Comparison of ENCODE assay signal across 10 cellular contexts in genomic region chr1:178057863-178058576, GRCh38. TPM values are rescaled to one million over a fixed set of nuclear protein-coding genes. Genes with fewer than 3 reads are reported as not detected.
DNase-seq lines count a peak whose midpoint lies in the region; ATAC-seq and TF ChIP-seq lines count a peak whose summit lies in the region.
"Had no signal": no experiment of that assay in that cellular context is flagged by ENCODE, and none has a peak within 500 bp of the region (broad histone marks: within the 10 kb centered on the region; RNA-seq: fewer than 3 reads in every experiment).

No MANE protein-coding gene starts in this region.

- H3K36me3 ChIP-seq in trophoblast cell (ENCODE audit: control insufficient read depth in 1 of 2, insufficient read depth in 2 of 2, low read length in 2 of 2): no peaks in the 10 kb centered on the region
- H3K36me3 ChIP-seq: neutrophil had no signal

- intact Hi-C loops in head of caudate nucleus (cut with DNase I): no loop called here

- H4K91ac ChIP-seq in trophoblast cell (ENCODE audit: low read depth, low read length): peak overlapping the region; percentile 39

- no peaks in the 10 kb centered on the region for H3K36me3 Mint-ChIP-seq in WTC11

- no peak overlapping the region for H3K27ac ChIP-seq in trophoblast cell (ENCODE audit: low read depth, low read length)
- H3K27ac ChIP-seq: neutrophil had no signal

- H3K27me3 Mint-ChIP-seq in WTC11 (ENCODE audit: low read depth): peaks cover 11% of the 10 kb centered on the region; the same call in 1 of the 2 replicates

- no peak overlapping the region for H3K4ac ChIP-seq in trophoblast cell (ENCODE audit: low read depth, low read length)

- H3K9me3 Mint-ChIP-seq in WTC11: no peaks in the 10 kb centered on the region

- no peaks in the 10 kb centered on the region for H3K79me2 ChIP-seq in trophoblast cell (ENCODE audit: control insufficient read depth, insufficient read depth, low read length, poor library complexity)

- no peak overlapping the region for H3K4me3 Mint-ChIP-seq in WTC11

- no peak overlapping the region for H3K14ac ChIP-seq in trophoblast cell (ENCODE audit: low read length)

- CTCF ChIA-PET in WTC11 (lab: Charles Lee): interaction anchor here (0.8 to 2.1 kb wide), 4 partner anchors 26 to 242 kb away, joined by 4 to 8 read pairs (median 6); partner anchors contain the start of gene RASAL2

- H2AK5ac ChIP-seq in trophoblast cell (ENCODE audit: low read length): no peak overlapping the region

- peaks cover 77% of the 10 kb centered on the region for H3K4me1 Mint-ChIP-seq in WTC11

- H3K4me3 ChIP-seq in trophoblast cell (ENCODE audit: low read depth, low read length): no peak overlapping the region

- H2AFZ ChIP-seq in trophoblast cell (ENCODE audit: insufficient read depth, low read length, poor library complexity): no peak overlapping the region

- DNase-seq in EH (ENCODE audit: low read depth): peak; percentile 84
- DNase-seq in WTC11 (ENCODE audit: low spot score): no peak
- DNase-seq in head of caudate nucleus: peak in 39 of 42 donors; percentile 19 to 79 (median 52)
- DNase-seq in trophoblast cell: peak; percentile 51 to 65
- DNase-seq in NCI-H1105 treated with DMSO at 0.1 percent for 48 hours (lab: John Stamatoyannopoulos, UW): no peak
- DNase-seq in DMS53 treated with DMSO at 0.1 percent for 48 hours (lab: John Stamatoyannopoulos, UW; ENCODE audit: unreplicated experiment): no peak
- DNase-seq: DND-41 had no signal

- H2BK12ac ChIP-seq in trophoblast cell (ENCODE audit: low read length): peak overlapping the region; percentile 18

- H3K9ac ChIP-seq in trophoblast cell (ENCODE audit: low read length): no peak overlapping the region

- peaks cover 10% of the 10 kb centered on the region for H3K79me1 ChIP-seq in trophoblast cell (ENCODE audit: low read length)

- peaks cover 12 to 14% of the 10 kb centered on the region in 2 experiments for H3K4me1 ChIP-seq in trophoblast cell (ENCODE audit: control insufficient read depth in 1 of 2, insufficient read depth in 2 of 2, low read length in 2 of 2)

- WGBS in trophoblast cell (ENCODE audit: extremely low coverage, insufficient coverage, insufficient read length): no CpG with 5 or more reads among the region's 8 CpGs

- no peak; the same call in none of the 2 replicates for ATAC-seq in WTC11
- no peak for ATAC-seq in HG03521 (IDR thresholded peaks at IDR 0.05; ENCODE audit: unreplicated experiment)
- ATAC-seq in HG02571 (IDR thresholded peaks at IDR 0.05; ENCODE audit: unreplicated experiment): no peak

- H3K23ac ChIP-seq in trophoblast cell (ENCODE audit: low read length): no peak overlapping the region

- H3K27me3 ChIP-seq in trophoblast cell (ENCODE audit: insufficient read depth, low read length): no peaks in the 10 kb centered on the region
- H3K27me3 ChIP-seq: neutrophil had no signal

- no peak for TF ChIP-seq CTCF in WTC11 (IDR thresholded peaks at IDR 0.05)

- H2BK5ac ChIP-seq in trophoblast cell (ENCODE audit: low read depth, low read length, poor library complexity): no peak overlapping the region

- POLR2A ChIA-PET in WTC11 (lab: Charles Lee): interaction anchor here (0.6 to 1.0 kb wide), 2 partner anchors 11 to 367 kb away, joined by 3 to 10 read pairs; no protein-coding TSS in a partner anchor

- H2BK120ac ChIP-seq in trophoblast cell (ENCODE audit: insufficient read depth, low read length, poor library complexity): no peak overlapping the region

- H3K9me3 ChIP-seq in trophoblast cell (ENCODE audit: insufficient read depth, low read depth, low read length): no peaks in the 10 kb centered on the region
- H3K9me3 ChIP-seq: neutrophil had no signal

- H4K12ac ChIP-seq in trophoblast cell (ENCODE audit: low read depth, low read length): no peak overlapping the region

- no peak overlapping the region for H3K18ac ChIP-seq in trophoblast cell (ENCODE audit: low read length)

- H3K4me2 ChIP-seq in trophoblast cell (ENCODE audit: low read length): no peak overlapping the region

- no peak overlapping the region for H4K8ac ChIP-seq in trophoblast cell (ENCODE audit: low read depth, low read length)

- H3K27ac Mint-ChIP-seq in WTC11: no peak overlapping the region

TF ChIP-seq in WTC11, 78 proteins besides CTCF, POLR2A, EP300 and RAD21:
- TF ChIP-seq USF1 (CRISPR knock-in tag; IDR thresholded peaks at IDR 0.05): 0 out of 2 replicates have a peak, but pooled peaks have one; percentile 53
- no peak for TF ChIP-seq GTF2I (CRISPR knock-in tag; conservative IDR thresholded peaks at IDR 0.05)
- TF ChIP-seq FOXP4 (CRISPR knock-in tag; IDR thresholded peaks at IDR 0.05): 0 out of 2 replicates have a peak, but pooled peaks have one; percentile 11
- no peak for TF ChIP-seq NFYB (CRISPR knock-in tag; conservative IDR thresholded peaks at IDR 0.05; ENCODE audit: low read depth)
- TF ChIP-seq USF2 (CRISPR knock-in tag; IDR thresholded peaks at IDR 0.05): peak; percentile 53; the same call in 1 of the 2 replicates
- TF ChIP-seq MAX (CRISPR knock-in tag; IDR thresholded peaks at IDR 0.05): peak; percentile 57; the same call in 1 of the 2 replicates

RNA-seq across cellular contexts. Expression of gene RASAL2, which starts 35.9 kb away (rescaled TPM):
- 25.7 to 29.5 TPM (median 27.5 TPM) in 3 replicates for total RNA-seq in WTC11 (2021)
- 75.5 and 79.8 TPM in 2 replicates for polyA plus RNA-seq in trophoblast cell (2013)

Comparison
In these comparisons a context has a peak if more than half of its experiments do, and no peak if none do; other contexts are left out.
1. DNase-seq: peak in EH (single experiment), head of caudate nucleus (39 of 42) and trophoblast cell (2 of 2); none in WTC11 (single experiment), NCI-H1105 treated with DMSO at 0.1 percent for 48 hours (single experiment) and DMS53 treated with DMSO at 0.1 percent for 48 hours (single experiment).